23 cellular contexts compared by ENCODE assay signal in genomic region chr10:65040796-65041195, GRCh38.
DNase-seq lines count a peak whose midpoint lies in the region; FAIRE-seq and TF ChIP-seq lines count a peak whose summit lies in the region.
"Had no signal": no experiment of that assay in that cellular context is flagged by ENCODE, and none has a peak within 500 bp of the region (broad histone marks: within the 10 kb centered on the region; RNA-seq: fewer than 3 reads in every experiment).

No MANE protein-coding gene starts in this region.

- no peak overlapping the region for H3K4me3 ChIP-seq in epithelial cell of esophagus (ENCODE audit: low read length)
- H3K4me3 ChIP-seq: GM23248, K562 had no signal

- no peak overlapping the region for H3K4me3 Mint-ChIP-seq in chondrocyte (ENCODE audit: unreplicated experiment)
- H3K4me3 Mint-ChIP-seq: CD4-positive, CD25-positive, alpha-beta regulatory T cell; CD8-positive, alpha-beta memory T cell had no signal

- no peaks in the 10 kb centered on the region for H3K36me3 Mint-ChIP-seq in chondrocyte (ENCODE audit: low read depth)
- H3K36me3 Mint-ChIP-seq: CD4-positive, CD25-positive, alpha-beta regulatory T cell; CD8-positive, alpha-beta memory T cell had no signal

- FAIRE-seq in GM12892 (lab: Jason Lieb, UNC): peak; percentile 5
- FAIRE-seq: A204.1, HTR-8/SVneo, K562 had no signal

- no peak overlapping the region for H3K27ac Mint-ChIP-seq in chondrocyte (ENCODE audit: unreplicated experiment)
- H3K27ac Mint-ChIP-seq: CD4-positive, CD25-positive, alpha-beta regulatory T cell; CD8-positive, alpha-beta memory T cell had no signal

- no peaks in the 10 kb centered on the region for H3K4me1 Mint-ChIP-seq in chondrocyte (ENCODE audit: low read depth)
- H3K4me1 Mint-ChIP-seq: CD4-positive, CD25-positive, alpha-beta regulatory T cell; CD8-positive, alpha-beta memory T cell had no signal

- TF ChIP-seq POLR2A in GM12892 (IDR thresholded peaks at IDR 0.05; ENCODE audit: low read depth, low read length): no peak
- no peak for TF ChIP-seq POLR2A in erythroblast (IDR thresholded peaks at IDR 0.05; ENCODE audit: low read length)

- TF ChIP-seq CTCF in epithelial cell of esophagus (IDR thresholded peaks at IDR 0.05; ENCODE audit: insufficient read depth, low read depth, low read length, missing control alignments) (no peak), chondrocyte (IDR thresholded peaks at IDR 0.05) (no peak)

- H3K27me3 Mint-ChIP-seq in chondrocyte (ENCODE audit: low read depth): no peaks in the 10 kb centered on the region
- H3K27me3 Mint-ChIP-seq: CD4-positive, CD25-positive, alpha-beta regulatory T cell; CD8-positive, alpha-beta memory T cell had no signal

- no peak for DNase-seq in GM12892 (ENCODE audit: insufficient read length)
- peak; percentile 32 for DNase-seq in HT1080 (ENCODE audit: low read depth)
- DNase-seq in epithelial cell of esophagus (ENCODE audit: low read depth): peak; percentile 5
- DNase-seq in superior temporal gyrus (ENCODE audit: extremely low spot score): peak; percentile 27
- no peak for DNase-seq in chondrocyte (ENCODE audit: low spot score)
- no peak for DNase-seq in activated gamma-delta T cell (lab: John Stamatoyannopoulos, UW)
- DNase-seq in erythroblast (lab: John Stamatoyannopoulos, UW): no peak
- no peak for DNase-seq in UCSD-AML1 (lab: John Stamatoyannopoulos, UW; ENCODE audit: unreplicated experiment)
- DNase-seq: ACHN; BE2C; C1 segment of cervical spinal cord; CD4-positive, CD25-positive, alpha-beta regulatory T cell; CD8-positive, alpha-beta memory T cell; COR-L47; DMS 273 treated with DMSO at 0.1 percent for 48 hours; DMS79; GDM1; GM23248; HCEC 1CT; IMR-90 had no signal

- peaks cover 6% of the 10 kb centered on the region for H3K9me3 Mint-ChIP-seq in chondrocyte (ENCODE audit: low read depth)

Comparison
In these comparisons a context has a peak if more than half of its experiments do, and no peak if none do; other contexts are left out.
1. DNase-seq: peak in HT1080 (single experiment), epithelial cell of esophagus (single experiment) and superior temporal gyrus (single experiment); none in GM12892 (single experiment), chondrocyte (single experiment), activated gamma-delta T cell (single experiment), erythroblast (0 of 2) and UCSD-AML1 (single experiment).